ENCODE assay signal across 9 cellular contexts in genomic region chr9:70340572-70340971, GRCh38.
A peak's percentile ranks its signal among the peaks of the same experiment; 100 is the strongest.
DNase-seq lines count a peak whose midpoint lies in the region; ATAC-seq and TF ChIP-seq lines count a peak whose summit lies in the region.
"Had no signal": no experiment of that assay in that cellular context is flagged by ENCODE, and none has a peak within 500 bp of the region (broad histone marks: within the 10 kb centered on the region; RNA-seq: fewer than 3 reads in every experiment).

No MANE protein-coding gene starts in this region.

- intact Hi-C loops in colonic mucosa (cut with DNase I) = no loop called here

- H3K27ac Mint-ChIP-seq in neural progenitor cell = no peak overlapping the region
- H3K27ac Mint-ChIP-seq: IgD-negative memory B cell had no signal

- H3K36me3 ChIP-seq in colonic mucosa (no peaks in the 10 kb centered on the region), neural progenitor cell (peaks cover 13% of the 10 kb centered on the region)

- no peak overlapping the region for H2AFZ ChIP-seq in neural progenitor cell (replicated peaks)

- no peaks in the 10 kb centered on the region for H3K79me2 ChIP-seq in neural progenitor cell (ENCODE audit: low read depth)

- H3K36me3 Mint-ChIP-seq in neural progenitor cell = peaks cover 10% of the 10 kb centered on the region

- ATAC-seq in HG03521 (IDR thresholded peaks at IDR 0.05; ENCODE audit: unreplicated experiment) (no peak), HG02588 (IDR thresholded peaks at IDR 0.05; ENCODE audit: unreplicated experiment) (no peak), GM18858 (IDR thresholded peaks at IDR 0.05; ENCODE audit: unreplicated experiment) (no peak)

- no peak overlapping the region for H3K27ac ChIP-seq in colonic mucosa
- no peak overlapping the region for H3K27ac ChIP-seq in neural progenitor cell

- no peak overlapping the region for H3K4me3 Mint-ChIP-seq in neural progenitor cell
- H3K4me3 Mint-ChIP-seq: IgD-negative memory B cell had no signal

- H3K9me3 Mint-ChIP-seq in neural progenitor cell = no peaks in the 10 kb centered on the region
- H3K9me3 Mint-ChIP-seq: IgD-negative memory B cell had no signal

- peak; percentile 28 for DNase-seq in EL
- peak; percentile 46 for DNase-seq in NAMALWA (ENCODE audit: low spot score)
- DNase-seq in colonic mucosa = no peak
- DNase-seq in neural progenitor cell (ENCODE audit: low spot score) = peak; percentile 5
- DNase-seq in HPDE6-E6E7 (ENCODE audit: extremely low spot score) = no peak

- TF ChIP-seq CTCF in colonic mucosa (IDR thresholded peaks at IDR 0.05) (peak; percentile 42), neural progenitor cell (IDR thresholded peaks at IDR 0.05) (peak; percentile 59)

- H3K9me3 ChIP-seq in colonic mucosa = no peaks in the 10 kb centered on the region
- no peaks in the 10 kb centered on the region for H3K9me3 ChIP-seq in neural progenitor cell (ENCODE audit: low read depth)

- no peaks in the 10 kb centered on the region for H3F3A ChIP-seq in neural progenitor cell (ENCODE audit: low read depth)

- no peak overlapping the region for H3K4me2 ChIP-seq in neural progenitor cell

- H4K20me1 ChIP-seq in neural progenitor cell (ENCODE audit: low read depth) = no peaks in the 10 kb centered on the region

- peaks cover 3% of the 10 kb centered on the region for H3K4me1 Mint-ChIP-seq in neural progenitor cell
- H3K4me1 Mint-ChIP-seq: IgD-negative memory B cell had no signal

- H3K4me3 ChIP-seq in colonic mucosa (no peak overlapping the region), neural progenitor cell (no peak overlapping the region)

- H3K4me1 ChIP-seq in colonic mucosa = no peaks in the 10 kb centered on the region
- H3K4me1 ChIP-seq in neural progenitor cell = no peaks in the 10 kb centered on the region

- H3K27me3 ChIP-seq in colonic mucosa = no peaks in the 10 kb centered on the region
- H3K27me3 ChIP-seq in neural progenitor cell = no peaks in the 10 kb centered on the region

- H3K27me3 Mint-ChIP-seq in neural progenitor cell (ENCODE audit: insufficient read depth, low read depth) = no peaks in the 10 kb centered on the region
- H3K27me3 Mint-ChIP-seq: IgD-negative memory B cell had no signal

- H3K9ac ChIP-seq in colonic mucosa (ENCODE audit: low read depth in 2 of 2, low read length in 2 of 2) (no peak overlapping the region), neural progenitor cell (no peak overlapping the region)

Comparison
In these comparisons a context has a peak if more than half of its experiments do, and no peak if none do; other contexts are left out.
1. DNase-seq: peak in EL (single experiment), NAMALWA (single experiment) and neural progenitor cell (single experiment); none in colonic mucosa (single experiment) and HPDE6-E6E7 (single experiment).